In genomic region chr11:32899423-32899822, GRCh38 we compare ENCODE assay signal across 12 cellular contexts. TPM values are rescaled to one million over a fixed set of nuclear protein-coding genes. Genes with fewer than 3 reads are reported as not detected.
DNase-seq lines count a peak whose midpoint lies in the region; ATAC-seq and TF ChIP-seq lines count a peak whose summit lies in the region.
"Had no signal": no experiment of that assay in that cellular context is flagged by ENCODE, and none has a peak within 500 bp of the region (broad histone marks: within the 10 kb centered on the region; RNA-seq: fewer than 3 reads in every experiment).

No MANE protein-coding gene starts in this region.

- POLR2A ChIA-PET in GM10248 (lab: Yijun Ruan, JAX), result no interaction called here

- no peak for TF ChIP-seq CTCF in GM10248 (IDR thresholded peaks at IDR 0.05; ENCODE audit: control extremely low read depth, extremely low read depth, low read depth, missing control alignments)

- peak; percentile 70 for ATAC-seq in GM18870 (IDR thresholded peaks at IDR 0.05; ENCODE audit: unreplicated experiment)
- ATAC-seq in GM21576 (IDR thresholded peaks at IDR 0.05; ENCODE audit: unreplicated experiment), result peak; percentile 91
- ATAC-seq in HG03196 (IDR thresholded peaks at IDR 0.05; ENCODE audit: unreplicated experiment), result peak; percentile 60
- ATAC-seq in esophagus mucosa, result no peak

- CTCF ChIA-PET in GM10248 (lab: Yijun Ruan, JAX), result no interaction called here

- DNase-seq in GM10248 (ENCODE audit: extremely low spot score), result peak; percentile 43
- no peak for DNase-seq in 8988T
- DNase-seq in stimulated activated naive CD4-positive, alpha-beta T cell (lab: John Stamatoyannopoulos, UW), result no peak
- no peak for DNase-seq in DMS 273 treated with DMSO at 0.1 percent for 48 hours (lab: John Stamatoyannopoulos, UW)
- DNase-seq: IMR-90, NCI-H1436 treated with DMSO at 0.1 percent for 48 hours, NCI-H510A treated with DMSO at 0.1 percent for 48 hours, RPMI8226 had no signal

RNA-seq across cellular contexts. Expression of gene QSER1, which starts 6.8 kb away (rescaled TPM):
- total RNA-seq in esophagus mucosa, result 28.3 TPM
